Comparison of ENCODE assay signal across 21 cellular contexts in genomic region chr2:44722002-44722625, GRCh38.
DNase-seq lines count a peak whose midpoint lies in the region; ATAC-seq and TF ChIP-seq lines count a peak whose summit lies in the region.
"Had no signal": no experiment of that assay in that cellular context is flagged by ENCODE, and none has a peak within 500 bp of the region (broad histone marks: within the 10 kb centered on the region; RNA-seq: fewer than 3 reads in every experiment).

No MANE protein-coding gene starts in this region.

- POLR2A ChIA-PET in CD4-positive, alpha-beta T cell (lab: Charles Lee): no interaction called here

- DNase-seq in LHCN-M2 (ENCODE audit: low read depth) (peak; percentile 12), adipocyte (ENCODE audit: low read depth) (peak; percentile 59), putamen (ENCODE audit: low spot score) (no peak), NCI-H1048 (lab: John Stamatoyannopoulos, UW) (no peak)
- DNase-seq in CD4-positive, alpha-beta T cell: no peak
- DNase-seq in activated T-cell treated with anti-CD3 and anti-CD28 coated beads, Interleukin-2, amount 50 U/mL, for 4 hours: no peak
- DNase-seq: activated CD4-positive, alpha-beta T cell treated with anti-CD3 and anti-CD28 coated beads, Interleukin-2, amount 50 U/mL, for 4 hours; activated CD8-positive, alpha-beta memory T cell treated with anti-CD3 and anti-CD28 coated beads, Interleukin-2, amount 50 U/mL, for 48 hours; activated effector memory CD4-positive, alpha-beta T cell treated with anti-CD3 and anti-CD28 coated beads, Interleukin-2, amount 50 U/mL, for 16 hours; brain microvascular endothelial cell; foreskin fibroblast; islet precursor cell; NCI-H1436; NCI-H524 treated with DMSO at 0.1 percent for 48 hours; stimulated activated CD4-positive, alpha-beta T cell treated with anti-CD3 and anti-CD28 coated beads, Interleukin-4, amount 100 ng/mL, for 1 hour; T-helper 17 cell; WERI-Rb-1 had no signal

- ATAC-seq in GM21390 (IDR thresholded peaks at IDR 0.05; ENCODE audit: unreplicated experiment): peak; percentile 71
- no peak for ATAC-seq in CD4-positive, alpha-beta T cell (ENCODE audit: poor library complexity)
- ATAC-seq in activated T-cell treated with anti-CD3 and anti-CD28 coated beads, Interleukin-2, amount 50 U/mL, for 4 hours: no peak
- ATAC-seq: T-helper 17 cell had no signal

- H3K9me3 Mint-ChIP-seq in CD4-positive, alpha-beta T cell: no peaks in the 10 kb centered on the region
- H3K9me3 Mint-ChIP-seq in activated T-cell treated with anti-CD3 and anti-CD28 coated beads, Interleukin-2, amount 50 U/mL, for 4 hours: no peaks in the 10 kb centered on the region
- H3K9me3 Mint-ChIP-seq: stimulated activated naive CD8-positive, alpha-beta T cell treated with anti-CD3 and anti-CD28 coated beads, Interleukin-15, Interleukin-2, amounts not matched to agents 100 ng/mL and 50 ng/mL, for 24 hours had no signal

- no peak overlapping the region for H3K27ac ChIP-seq in CD4-positive, alpha-beta T cell (ENCODE audit: low read depth, low read length)
- H3K27ac ChIP-seq: brain microvascular endothelial cell, coronary artery, tibial nerve, WERI-Rb-1 had no signal

- intact Hi-C loops in CD4-positive, alpha-beta T cell (cut with DNase I, micrococcal nuclease): no loop called here

- no peaks in the 10 kb centered on the region for H3K4me1 Mint-ChIP-seq in CD4-positive, alpha-beta T cell (ENCODE audit: low read depth)
- H3K4me1 Mint-ChIP-seq in activated T-cell treated with anti-CD3 and anti-CD28 coated beads, Interleukin-2, amount 50 U/mL, for 4 hours (ENCODE audit: low read depth): no peaks in the 10 kb centered on the region

- peaks cover 7% of the 10 kb centered on the region for H3K4me1 ChIP-seq in adipocyte (ENCODE audit: control insufficient read depth, insufficient read depth, low read length)
- H3K4me1 ChIP-seq: tibial nerve had no signal

- H3K4me3 ChIP-seq in adipocyte (ENCODE audit: low read length): no peak overlapping the region
- H3K4me3 ChIP-seq: coronary artery, tibial nerve had no signal

- no peak overlapping the region for H3K27ac Mint-ChIP-seq in CD4-positive, alpha-beta T cell
- H3K27ac Mint-ChIP-seq: stimulated activated naive CD8-positive, alpha-beta T cell treated with anti-CD3 and anti-CD28 coated beads, Interleukin-15, Interleukin-2, amounts not matched to agents 100 ng/mL and 50 ng/mL, for 24 hours; T-helper 17 cell had no signal

- H3K4me3 Mint-ChIP-seq in CD4-positive, alpha-beta T cell: no peak overlapping the region
- no peak overlapping the region for H3K4me3 Mint-ChIP-seq in activated T-cell treated with anti-CD3 and anti-CD28 coated beads, Interleukin-2, amount 50 U/mL, for 4 hours
- H3K4me3 Mint-ChIP-seq: stimulated activated naive CD8-positive, alpha-beta T cell treated with anti-CD3 and anti-CD28 coated beads, Interleukin-15, Interleukin-2, amounts not matched to agents 100 ng/mL and 50 ng/mL, for 24 hours; T-helper 17 cell had no signal

- no peaks in the 10 kb centered on the region for H3K36me3 ChIP-seq in adipocyte (ENCODE audit: control insufficient read depth, insufficient read depth, low read length, severe bottlenecking)
- H3K36me3 ChIP-seq: brain microvascular endothelial cell, tibial nerve, WERI-Rb-1 had no signal

- CTCF ChIA-PET in CD4-positive, alpha-beta T cell (lab: Charles Lee): interaction anchor here (1.1 kb wide), 1 partner anchor 14 kb away, joined by 3 read pairs; no protein-coding TSS in a partner anchor

- no peaks in the 10 kb centered on the region for H3K27me3 Mint-ChIP-seq in CD4-positive, alpha-beta T cell
- H3K27me3 Mint-ChIP-seq in activated T-cell treated with anti-CD3 and anti-CD28 coated beads, Interleukin-2, amount 50 U/mL, for 4 hours (ENCODE audit: low read depth): no peaks in the 10 kb centered on the region
- H3K27me3 Mint-ChIP-seq: stimulated activated naive CD8-positive, alpha-beta T cell treated with anti-CD3 and anti-CD28 coated beads, Interleukin-15, Interleukin-2, amounts not matched to agents 100 ng/mL and 50 ng/mL, for 24 hours; T-helper 17 cell had no signal

- no peaks in the 10 kb centered on the region for H3K9me3 ChIP-seq in adipocyte (ENCODE audit: control insufficient read depth, low read length)
- no peaks in the 10 kb centered on the region for H3K9me3 ChIP-seq in CD4-positive, alpha-beta T cell (ENCODE audit: control insufficient read depth, low read length)
- H3K9me3 ChIP-seq: tibial nerve had no signal

- H3K9ac ChIP-seq in adipocyte (ENCODE audit: low read length): no peak overlapping the region

- H3K36me3 Mint-ChIP-seq in CD4-positive, alpha-beta T cell (ENCODE audit: low read depth): no peaks in the 10 kb centered on the region
- peaks cover 11% of the 10 kb centered on the region for H3K36me3 Mint-ChIP-seq in activated T-cell treated with anti-CD3 and anti-CD28 coated beads, Interleukin-2, amount 50 U/mL, for 4 hours (ENCODE audit: insufficient read depth)

- no peak for TF ChIP-seq CTCF in CD4-positive, alpha-beta T cell (IDR thresholded peaks at IDR 0.05)

- no peaks in the 10 kb centered on the region for H3K27me3 ChIP-seq in adipocyte (replicated peaks; ENCODE audit: control insufficient read depth, insufficient read depth, low read length)
- no peaks in the 10 kb centered on the region for H3K27me3 ChIP-seq in CD4-positive, alpha-beta T cell (ENCODE audit: control insufficient read depth, insufficient read depth, low read length)
- H3K27me3 ChIP-seq: brain microvascular endothelial cell, tibial nerve had no signal

Comparison
In these comparisons a context has a peak if more than half of its experiments do, and no peak if none do; other contexts are left out.
1. DNase-seq: peak in LHCN-M2 (single experiment) and adipocyte (single experiment); none in putamen (single experiment), CD4-positive, alpha-beta T cell (0 of 10), activated T-cell treated with anti-CD3 and anti-CD28 coated beads, Interleukin-2, amount 50 U/mL, for 4 hours (single experiment) and NCI-H1048 (single experiment).